ENCODE assay signal across 2 cellular contexts in the genomic region with DNA sequence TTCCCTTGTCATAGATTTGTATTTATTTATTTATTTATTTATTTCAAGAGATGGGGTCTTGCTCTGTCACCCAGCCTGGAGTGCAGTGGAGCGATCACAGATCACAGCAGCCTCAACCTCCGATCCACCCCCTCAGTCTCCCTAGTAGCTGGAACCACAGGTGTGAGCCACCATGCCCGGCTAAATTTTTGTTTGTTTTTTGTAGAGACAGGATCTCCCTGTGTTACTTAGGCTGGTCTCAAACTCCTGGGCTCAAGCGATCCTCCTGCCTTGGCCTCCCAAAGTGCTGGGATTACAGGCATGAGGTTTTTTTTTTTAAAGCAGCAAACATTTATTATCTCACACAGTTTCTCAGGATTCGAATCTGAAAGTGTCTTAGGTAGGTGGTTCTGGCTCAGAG.
A peak's percentile ranks its signal among the peaks of the same experiment; 100 is the strongest.
TF ChIP-seq lines count a peak whose summit lies in the region.

No MANE protein-coding gene starts in this region.

TF ChIP-seq in A549, 52 proteins besides CTCF, POLR2A, EP300 and RAD21:
- no peak for TF ChIP-seq PHF8 (IDR thresholded peaks at IDR 0.05; ENCODE audit: borderline replicate concordance, low read depth)
- TF ChIP-seq ZC3H11A (IDR thresholded peaks at IDR 0.05) = no peak
TF ChIP-seq in A549: peak in this region for 0.

TF ChIP-seq in K562, 482 proteins besides CTCF, POLR2A, EP300 and RAD21:
- TF ChIP-seq ZNF75A (CRISPR knock-in tag; IDR thresholded peaks at IDR 0.05) (no peak), SMARCA4 (IDR thresholded peaks at IDR 0.05) (0 out of 2 replicates have a peak, but pooled peaks have one; percentile 13), EGR1 (conservative IDR thresholded peaks at IDR 0.05) (peak; percentile 63), BCOR (IDR thresholded peaks at IDR 0.05) (peak; percentile 42; the same call in 1 of the 2 replicates)
- TF ChIP-seq, protein P1, sequence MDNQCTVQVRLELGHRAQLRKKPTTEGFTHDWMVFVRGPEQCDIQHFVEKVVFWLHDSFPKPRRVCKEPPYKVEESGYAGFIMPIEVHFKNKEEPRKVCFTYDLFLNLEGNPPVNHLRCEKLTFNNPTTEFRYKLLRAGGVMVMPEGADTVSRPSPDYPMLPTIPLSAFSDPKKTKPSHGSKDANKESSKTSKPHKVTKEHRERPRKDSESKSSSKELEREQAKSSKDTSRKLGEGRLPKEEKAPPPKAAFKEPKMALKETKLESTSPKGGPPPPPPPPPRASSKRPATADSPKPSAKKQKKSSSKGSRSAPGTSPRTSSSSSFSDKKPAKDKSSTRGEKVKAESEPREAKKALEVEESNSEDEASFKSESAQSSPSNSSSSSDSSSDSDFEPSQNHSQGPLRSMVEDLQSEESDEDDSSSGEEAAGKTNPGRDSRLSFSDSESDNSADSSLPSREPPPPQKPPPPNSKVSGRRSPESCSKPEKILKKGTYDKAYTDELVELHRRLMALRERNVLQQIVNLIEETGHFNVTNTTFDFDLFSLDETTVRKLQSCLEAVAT (IDR thresholded peaks at IDR 0.05) = 0 out of 4 replicates have a peak, but pooled peaks of 1 of the 2 experiments have one; percentile 35
